31 cellular contexts compared by ENCODE assay signal in genomic region chr18:75112486-75113096, GRCh38.
"Had no signal": no experiment of that assay in that cellular context is flagged by ENCODE, and none has a peak within 500 bp of the region (broad histone marks: within the 10 kb centered on the region; RNA-seq: fewer than 3 reads in every experiment).

No MANE protein-coding gene starts in this region.

- H3K9ac ChIP-seq: SK-N-SH had no signal

- H3K27ac Mint-ChIP-seq: activated CD4-positive, alpha-beta T cell treated with anti-CD3 and anti-CD28 coated beads, Interleukin-2, amount 10 ng/mL, durations not matched to agents 24 days and 14 days; activated CD8-positive, alpha-beta T cell treated with anti-CD3 and anti-CD28 coated beads for 36 hours; activated naive CD8-positive, alpha-beta T cell treated with anti-CD3 and anti-CD28 coated beads for 36 hours; activated T-helper 1 cell treated with anti-CD3 and anti-CD28 coated beads, Interleukin-12 subunit alpha, Interleukin-12 subunit beta, Interleukin-2, Interleukin-4 antibody, amounts not matched to agents 30 ng/mL and 10 ng/mL and 1 ng/mL, durations not matched to agents 14 hours and 24 hours and 36 hours; T-helper 1 cell treated with Interleukin-12 subunit alpha and Interleukin-12 subunit beta and Interleukin-4 antibody, amounts not matched to agents 30 μg/mL and 1 μg/mL, for 36 hours; T-helper 2 cell treated with Interferon-gamma antibody and Interleukin-4, amounts not matched to agents 5 μg/mL and 100 μg/mL, for 36 hours had no signal

- H3K4me3 Mint-ChIP-seq: activated CD4-positive, alpha-beta T cell treated with anti-CD3 and anti-CD28 coated beads, Interleukin-2, amount 10 ng/mL, durations not matched to agents 24 days and 14 days; activated CD8-positive, alpha-beta T cell treated with anti-CD3 and anti-CD28 coated beads for 36 hours; activated naive CD8-positive, alpha-beta T cell treated with anti-CD3 and anti-CD28 coated beads for 36 hours; activated T-cell treated with anti-CD3 and anti-CD28 coated beads, Interleukin-2, amount 50 U/mL, for 4 hours; activated T-helper 1 cell treated with anti-CD3 and anti-CD28 coated beads, Interleukin-12 subunit alpha, Interleukin-12 subunit beta, Interleukin-2, Interleukin-4 antibody, amounts not matched to agents 30 ng/mL and 10 ng/mL and 1 ng/mL, durations not matched to agents 14 hours and 24 hours and 36 hours; IgD-negative memory B cell; T-helper 1 cell treated with Interleukin-12 subunit alpha and Interleukin-12 subunit beta and Interleukin-4 antibody, amounts not matched to agents 30 μg/mL and 1 μg/mL, for 36 hours; T-helper 2 cell treated with Interferon-gamma antibody and Interleukin-4, amounts not matched to agents 5 μg/mL and 100 μg/mL, for 36 hours had no signal

- H3K9me3 Mint-ChIP-seq: activated CD4-positive, alpha-beta T cell treated with anti-CD3 and anti-CD28 coated beads, Interleukin-2, amount 10 ng/mL, durations not matched to agents 24 days and 14 days; activated CD8-positive, alpha-beta T cell treated with anti-CD3 and anti-CD28 coated beads for 36 hours; activated naive CD8-positive, alpha-beta T cell treated with anti-CD3 and anti-CD28 coated beads for 36 hours; activated T-cell treated with anti-CD3 and anti-CD28 coated beads, Interleukin-2, amount 50 U/mL, for 4 hours; activated T-helper 1 cell treated with anti-CD3 and anti-CD28 coated beads, Interleukin-12 subunit alpha, Interleukin-12 subunit beta, Interleukin-2, Interleukin-4 antibody, amounts not matched to agents 30 ng/mL and 10 ng/mL and 1 ng/mL, durations not matched to agents 14 hours and 24 hours and 36 hours; IgD-negative memory B cell; T-helper 1 cell treated with Interleukin-12 subunit alpha and Interleukin-12 subunit beta and Interleukin-4 antibody, amounts not matched to agents 30 μg/mL and 1 μg/mL, for 36 hours; T-helper 2 cell treated with Interferon-gamma antibody and Interleukin-4, amounts not matched to agents 5 μg/mL and 100 μg/mL, for 36 hours had no signal

- ATAC-seq: activated CD8-positive, alpha-beta T cell treated with anti-CD3 and anti-CD28 coated beads for 36 hours; activated T-cell treated with anti-CD3 and anti-CD28 coated beads, Interleukin-2, amount 50 U/mL, for 4 hours; Panc1 had no signal

- H3K36me3 Mint-ChIP-seq: activated naive CD8-positive, alpha-beta T cell treated with anti-CD3 and anti-CD28 coated beads for 36 hours had no signal

- H3K4me2 ChIP-seq: SK-N-SH had no signal

- H3K27me3 ChIP-seq: brain microvascular endothelial cell, SJSA1 had no signal

- H3K27me3 Mint-ChIP-seq: activated CD4-positive, alpha-beta T cell treated with anti-CD3 and anti-CD28 coated beads, Interleukin-2, amount 10 ng/mL, durations not matched to agents 24 days and 14 days; activated CD8-positive, alpha-beta T cell treated with anti-CD3 and anti-CD28 coated beads for 36 hours; activated naive CD8-positive, alpha-beta T cell treated with anti-CD3 and anti-CD28 coated beads for 36 hours had no signal

- H3K27ac ChIP-seq: brain microvascular endothelial cell, SJSA1 had no signal

- H3K4me3 ChIP-seq: SJSA1 had no signal

- DNase-seq: activated CD4-positive, alpha-beta T cell treated with anti-CD3 and anti-CD28 coated beads, Interleukin-2, amount 10 ng/mL, durations not matched to agents 24 days and 14 days; activated CD4-positive, alpha-beta T cell treated with anti-CD3 and anti-CD28 coated beads, Interleukin-2, amount 50 U/mL, for 4 hours; activated CD8-positive, alpha-beta T cell treated with anti-CD3 and anti-CD28 coated beads for 36 hours; activated naive CD4-positive, alpha-beta T cell; activated naive CD4-positive, alpha-beta T cell treated with anti-CD3 and anti-CD28 coated beads, Interleukin-2, amount 50 U/mL, for 16 hours; activated naive CD8-positive, alpha-beta T cell treated with anti-CD3 and anti-CD28 coated beads for 36 hours; activated T-cell treated with anti-CD3 and anti-CD28 coated beads for 4 hours; activated T-cell treated with anti-CD3 and anti-CD28 coated beads, Interleukin-2, amount 50 U/mL, for 4 hours; amniotic stem cell; aorta; brain microvascular endothelial cell; Karpas-422; KBM-7; NCI-H1048; NCI-H1105 treated with DMSO at 0.1 percent for 48 hours; NCI-H1436; NCI-H1694; NCI-H1930; NCI-H2081 treated with DMSO at 0.1 percent for 48 hours; NCI-H226; NCI-H446 treated with DMSO at 0.1 percent for 48 hours; NCI-H524; NK-92 treated with Interleukin-12 subunit alpha and Interleukin-12 subunit beta, amount 100 ng/mL, for 24 hours; SHP77 treated with DMSO at 0.1 percent for 48 hours; SK-N-SH had no signal

- H3K9me3 ChIP-seq: SJSA1, SK-N-SH had no signal

- H3K9me2 ChIP-seq: SK-N-SH had no signal

- H3K4me1 Mint-ChIP-seq: activated CD4-positive, alpha-beta T cell treated with anti-CD3 and anti-CD28 coated beads, Interleukin-2, amount 10 ng/mL, durations not matched to agents 24 days and 14 days had no signal

- H3K36me3 ChIP-seq: brain microvascular endothelial cell, SJSA1 had no signal
